In genomic region chr14:31128601-31129526, GRCh38 we compare ENCODE assay signal across 12 cellular contexts.
DNase-seq lines count a peak whose midpoint lies in the region; ATAC-seq and TF ChIP-seq lines count a peak whose summit lies in the region.
"Had no signal": no experiment of that assay in that cellular context is flagged by ENCODE, and none has a peak within 500 bp of the region (broad histone marks: within the 10 kb centered on the region; RNA-seq: fewer than 3 reads in every experiment).

No MANE protein-coding gene starts in this region.

- no peak for TF ChIP-seq CTCF in CD8-positive, alpha-beta T cell (IDR thresholded peaks at IDR 0.05)
- no peak for TF ChIP-seq CTCF in left lung (IDR thresholded peaks at IDR 0.05)

- no peak overlapping the region for H3K4me3 ChIP-seq in CD8-positive, alpha-beta T cell (ENCODE audit: low read depth, low read length)
- H3K4me3 ChIP-seq in left lung (no peak overlapping the region), HAP-1 (no peak overlapping the region)
- no peak overlapping the region for H3K4me3 ChIP-seq in naive thymus-derived CD4-positive, alpha-beta T cell (ENCODE audit: low read length)

- H3K4me1 Mint-ChIP-seq in CD8-positive, alpha-beta T cell (ENCODE audit: low read depth) = peaks cover 30% of the 10 kb centered on the region
- H3K4me1 Mint-ChIP-seq in naive thymus-derived CD4-positive, alpha-beta T cell = peaks cover 11 to 39% (median 30%) of the 10 kb centered on the region in 7 donors

- DNase-seq in CD8-positive, alpha-beta T cell = no peak
- peak; percentile 78 for DNase-seq in NOMO-1 treated with DMSO at 0.1 percent for 48 hours (lab: John Stamatoyannopoulos, UW; ENCODE audit: unreplicated experiment)
- no peak for DNase-seq in left lung
- no peak for DNase-seq in NCI-H1092 (lab: John Stamatoyannopoulos, UW)
- DNase-seq in naive thymus-derived CD4-positive, alpha-beta T cell = no peak
- DNase-seq in HAP-1 (ENCODE audit: low spot score in 2 of 2) = no peak
- DNase-seq in HUDEP-2 (lab: John Stamatoyannopoulos, UW; ENCODE audit: unreplicated experiment in 76 of 76) = no peak
- DNase-seq: DMS 273 treated with DMSO at 0.1 percent for 48 hours; effector CD8-positive, alpha-beta T cell; midbrain; NCI-H1694 treated with DMSO at 0.1 percent for 48 hours had no signal

- H3K9me3 Mint-ChIP-seq in CD8-positive, alpha-beta T cell = no peaks in the 10 kb centered on the region
- peaks cover 0 to 2% (median 0%) of the 10 kb centered on the region in 11 donors for H3K9me3 Mint-ChIP-seq in naive thymus-derived CD4-positive, alpha-beta T cell

- H3K4me3 Mint-ChIP-seq in CD8-positive, alpha-beta T cell = no peak overlapping the region
- H3K4me3 Mint-ChIP-seq in naive thymus-derived CD4-positive, alpha-beta T cell = peak overlapping the region in 1 of 10 donors; percentile 46

- CTCF ChIA-PET in CD8-positive, alpha-beta T cell (lab: Charles Lee) = interaction anchor here (0.8 to 4.3 kb wide), 4 partner anchors 19 to 180 kb away, joined by 3 to 16 read pairs (median 3); partner anchors contain the start of gene HECTD1
- CTCF ChIA-PET in naive thymus-derived CD4-positive, alpha-beta T cell (lab: Charles Lee) = no interaction called here

- peaks cover 61% of the 10 kb centered on the region for H3K36me3 Mint-ChIP-seq in CD8-positive, alpha-beta T cell
- H3K36me3 Mint-ChIP-seq in naive thymus-derived CD4-positive, alpha-beta T cell = peaks cover 9 to 35% (median 31%) of the 10 kb centered on the region in 5 donors

- no peak overlapping the region for H3K27ac ChIP-seq in CD8-positive, alpha-beta T cell (ENCODE audit: low read depth, low read length)
- peak overlapping the region in 1 of 2 donors; percentile 48 for H3K27ac ChIP-seq in left lung
- H3K27ac ChIP-seq in naive thymus-derived CD4-positive, alpha-beta T cell (ENCODE audit: low read depth, low read length) = no peak overlapping the region

- H3K4me1 ChIP-seq in CD8-positive, alpha-beta T cell (ENCODE audit: insufficient read depth, low read length) = peaks cover 13% of the 10 kb centered on the region
- peaks cover 0 to 20% of the 10 kb centered on the region in 2 donors for H3K4me1 ChIP-seq in left lung
- peaks cover 2 to 24% of the 10 kb centered on the region in 2 donors for H3K4me1 ChIP-seq in naive thymus-derived CD4-positive, alpha-beta T cell (ENCODE audit: control insufficient read depth in 2 of 2, insufficient read depth in 2 of 2, low read length in 2 of 2)
- peaks cover 11% of the 10 kb centered on the region for H3K4me1 ChIP-seq in HAP-1

- peak overlapping the region; percentile 3 for H3K27ac Mint-ChIP-seq in CD8-positive, alpha-beta T cell
- H3K27ac Mint-ChIP-seq in naive thymus-derived CD4-positive, alpha-beta T cell = peak overlapping the region in 4 of 9 donors; percentile 21 to 78 (median 64)

- intact Hi-C loops in CD8-positive, alpha-beta T cell (cut with DNase I, micrococcal nuclease) = loop anchor here in 1 of 2 experiments (5.0 kb wide), 1 partner anchor 102 kb away; the partner anchor contains the start of genes AP4S1 and STRN3
- intact Hi-C loops in left lung (cut with DNase I) = no loop called here
- intact Hi-C loops in naive thymus-derived CD4-positive, alpha-beta T cell (cut with micrococcal nuclease) = loop anchor here in 1 of 2 donors (5.0 to 10.0 kb wide), 4 partner anchors 228 to 1073 kb away; partner anchors contain the start of genes NUBPL, RNU6-7, RNU6-8 and SCFD1

- no peaks in the 10 kb centered on the region for H3K27me3 ChIP-seq in CD8-positive, alpha-beta T cell (ENCODE audit: insufficient read depth, low read length)
- no peaks in the 10 kb centered on the region for H3K27me3 ChIP-seq in left lung
- no peaks in the 10 kb centered on the region for H3K27me3 ChIP-seq in naive thymus-derived CD4-positive, alpha-beta T cell (ENCODE audit: control insufficient read depth in 2 of 2, insufficient read depth in 2 of 2, low read length in 2 of 2)
- H3K27me3 ChIP-seq in HAP-1 (ENCODE audit: low read depth) = no peaks in the 10 kb centered on the region

- no peaks in the 10 kb centered on the region for H3K27me3 Mint-ChIP-seq in CD8-positive, alpha-beta T cell (ENCODE audit: low read depth)
- H3K27me3 Mint-ChIP-seq in naive thymus-derived CD4-positive, alpha-beta T cell = peaks cover 0 to 2% (median 0%) of the 10 kb centered on the region in 5 donors

- POLR2A ChIA-PET in CD8-positive, alpha-beta T cell (lab: Charles Lee) = interaction anchor here (0.5 to 2.8 kb wide), 4 partner anchors 12 to 126 kb away, joined by 3 to 13 read pairs (median 4); partner anchors contain the start of gene HECTD1
- POLR2A ChIA-PET in naive thymus-derived CD4-positive, alpha-beta T cell (lab: Charles Lee) = interaction anchor here (0.9 to 1.6 kb wide), 3 partner anchors 22 to 480 kb away, joined by 3 to 5 read pairs (median 3); partner anchors contain the start of gene HECTD1

- in situ Hi-C loops in HAP-1 (cut with MboI; ENCODE audit: low sequenced_read_pairs) = no loop called here

- no peak for ATAC-seq in CD8-positive, alpha-beta T cell
- ATAC-seq in GM19351 (IDR thresholded peaks at IDR 0.05; ENCODE audit: unreplicated experiment) (peak; percentile 71), left lung (peak; percentile 42)
- no peak for ATAC-seq in naive thymus-derived CD4-positive, alpha-beta T cell

- peaks cover 32% of the 10 kb centered on the region for H3K36me3 ChIP-seq in CD8-positive, alpha-beta T cell (ENCODE audit: insufficient read depth, low read length)
- peaks cover 0 to 94% of the 10 kb centered on the region in 2 donors for H3K36me3 ChIP-seq in left lung
- H3K36me3 ChIP-seq in naive thymus-derived CD4-positive, alpha-beta T cell (ENCODE audit: control insufficient read depth in 2 of 3, insufficient read depth in 3 of 3, low read length in 3 of 3) = peaks cover 9 to 29% (median 10%) of the 10 kb centered on the region in 3 experiments
- H3K36me3 ChIP-seq in HAP-1 (replicated peaks) = peaks cover 46% of the 10 kb centered on the region

- no peaks in the 10 kb centered on the region for H3K9me3 ChIP-seq in CD8-positive, alpha-beta T cell (ENCODE audit: low read length)
- no peaks in the 10 kb centered on the region for H3K9me3 ChIP-seq in left lung
- no peaks in the 10 kb centered on the region for H3K9me3 ChIP-seq in naive thymus-derived CD4-positive, alpha-beta T cell (ENCODE audit: control insufficient read depth in 2 of 3, low read length in 3 of 3)
- H3K9me3 ChIP-seq in HAP-1 = no peaks in the 10 kb centered on the region

Comparison
In these comparisons a context has a peak if more than half of its experiments do, and no peak if none do; other contexts are left out.
1. ATAC-seq: peak in GM19351 (single experiment) and left lung (single experiment); none in CD8-positive, alpha-beta T cell (single experiment) and naive thymus-derived CD4-positive, alpha-beta T cell (single experiment).